ENCODE assay signal across 18 cellular contexts in genomic region chr16:30088237-30088831, GRCh38. TPM values are rescaled to one million over a fixed set of nuclear protein-coding genes. Genes with fewer than 3 reads are reported as not detected.
DNase-seq lines count a peak whose midpoint lies in the region; ATAC-seq and TF ChIP-seq lines count a peak whose summit lies in the region.
"Had no signal": no experiment of that assay in that cellular context is flagged by ENCODE, and none has a peak within 500 bp of the region (broad histone marks: within the 10 kb centered on the region; RNA-seq: fewer than 3 reads in every experiment).

No MANE protein-coding gene starts in this region.

- no peak overlapping the region for H2BK12ac ChIP-seq in mesenchymal stem cell (ENCODE audit: low read length in 2 of 2)

- H3K36me3 ChIP-seq in Caco-2 (ENCODE audit: control insufficient read depth, insufficient read depth, low read length) (no peaks in the 10 kb centered on the region; the same call in 1 of the 2 replicates), PC-9 (ENCODE audit: low read depth) (peaks cover 6% of the 10 kb centered on the region; the same call in 1 of the 2 replicates), mesenchymal stem cell (ENCODE audit: control insufficient read depth in 1 of 2, insufficient read depth in 2 of 2, low read depth in 1 of 2, low read length in 2 of 2) (peaks cover 27 to 49% of the 10 kb centered on the region in 2 experiments)
- H3K36me3 ChIP-seq: neural progenitor cell had no signal

- no peak overlapping the region for H3K18ac ChIP-seq in mesenchymal stem cell (ENCODE audit: low read depth in 1 of 2, low read length in 2 of 2)

- H3K4me1 ChIP-seq in Caco-2 = peaks cover 13% of the 10 kb centered on the region
- H3K4me1 ChIP-seq in PC-9 (replicated peaks; ENCODE audit: insufficient read depth) = peaks cover 44% of the 10 kb centered on the region
- peaks cover 18% of the 10 kb centered on the region for H3K4me1 ChIP-seq in mesenchymal stem cell (ENCODE audit: control insufficient read depth, insufficient read depth, low read depth, low read length)

- H3K79me1 ChIP-seq in mesenchymal stem cell (replicated peaks; ENCODE audit: low read length, poor library complexity, severe bottlenecking) = peaks cover 22% of the 10 kb centered on the region

- H3K4me2 ChIP-seq in PC-9 (no peak overlapping the region), mesenchymal stem cell (ENCODE audit: low read length, poor library complexity, severe bottlenecking) (no peak overlapping the region)
- H3K4me2 ChIP-seq: neural progenitor cell had no signal

- no peak overlapping the region for H4K8ac ChIP-seq in mesenchymal stem cell (ENCODE audit: low read length)

- H3K9ac ChIP-seq in mesenchymal stem cell (ENCODE audit: low read length) = no peak overlapping the region
- H3K9ac ChIP-seq: neural progenitor cell had no signal

- peak overlapping the region; percentile 6 for H2BK15ac ChIP-seq in mesenchymal stem cell (ENCODE audit: low read depth, poor library complexity, severe bottlenecking)

- peaks cover 6% of the 10 kb centered on the region for H3K4me1 Mint-ChIP-seq in Caco-2 (ENCODE audit: low read depth, unreplicated experiment)

- no peaks in the 10 kb centered on the region for H3K9me3 Mint-ChIP-seq in Caco-2 (ENCODE audit: unreplicated experiment)
- H3K9me3 Mint-ChIP-seq: activated CD4-positive, alpha-beta memory T cell treated with anti-CD3 and anti-CD28 coated beads, Interleukin-2, amount 10 ng/mL, durations not matched to agents 7 days and 5 days; CD8-positive, alpha-beta memory T cell; neural progenitor cell had no signal

- H3K79me2 ChIP-seq in PC-9 (ENCODE audit: low read depth) = no peaks in the 10 kb centered on the region

- H2BK120ac ChIP-seq in mesenchymal stem cell (ENCODE audit: low read depth, low read length) = no peak overlapping the region

- no peak overlapping the region for H2AK5ac ChIP-seq in mesenchymal stem cell (ENCODE audit: low read length, severe bottlenecking)

- TF ChIP-seq CTCF in Caco-2 (IDR thresholded peaks at IDR 0.05; ENCODE audit: insufficient read depth in 1 of 2, low read depth in 1 of 2, low read length in 1 of 2, severe bottlenecking in 1 of 2, unreplicated experiment in 1 of 2) (no peak), PC-9 (conservative IDR thresholded peaks at IDR 0.05) (no peak)

- POLR2A ChIA-PET in Caco-2 (lab: Charles Lee) = no interaction called here
- POLR2A ChIA-PET in PC-9 (lab: Charles Lee; ENCODE audit: unreplicated experiment) = interaction anchor here (0.8 kb wide), 1 partner anchor 33 kb away, joined by 5 read pairs; no protein-coding TSS in a partner anchor

- ATAC-seq in HG03280 (IDR thresholded peaks at IDR 0.05; ENCODE audit: unreplicated experiment) = no peak

- no peak overlapping the region for H3K4me3 Mint-ChIP-seq in Caco-2 (ENCODE audit: unreplicated experiment)
- H3K4me3 Mint-ChIP-seq: activated CD4-positive, alpha-beta memory T cell treated with anti-CD3 and anti-CD28 coated beads, Interleukin-2, amount 10 ng/mL, durations not matched to agents 7 days and 5 days; neural progenitor cell had no signal

- H3K27ac ChIP-seq in PC-9 = peak overlapping the region; percentile 28; the same call in 1 of the 2 replicates
- no peak overlapping the region for H3K27ac ChIP-seq in mesenchymal stem cell (ENCODE audit: low read length, poor library complexity, severe bottlenecking)
- H3K27ac ChIP-seq: brain microvascular endothelial cell, neural progenitor cell had no signal

- H3K23ac ChIP-seq in mesenchymal stem cell (ENCODE audit: low read length in 2 of 2) = no peak overlapping the region

- no TSS peak for BruUV-seq in Caco-2 (replicated peaks; lab: Mats Ljungman, UMichigan)
- no TSS peak for BruUV-seq in PC-9 (replicated peaks; lab: Mats Ljungman, UMichigan)

- H3K9me3 ChIP-seq in Caco-2 = no peaks in the 10 kb centered on the region
- no peaks in the 10 kb centered on the region for H3K9me3 ChIP-seq in PC-9 (ENCODE audit: insufficient read depth, low read depth)
- H3K9me3 ChIP-seq in mesenchymal stem cell (ENCODE audit: control insufficient read depth, low read length) = no peaks in the 10 kb centered on the region

- DNase-seq in Caco-2 = no peak
- DNase-seq in PC-9 = no peak
- DNase-seq in mesenchymal stem cell = no peak
- no peak for DNase-seq in OCI-M1 (lab: John Stamatoyannopoulos, UW)
- no peak for DNase-seq in C1 segment of cervical spinal cord (lab: John Stamatoyannopoulos, UW)
- DNase-seq: activated CD4-positive, alpha-beta memory T cell treated with anti-CD3 and anti-CD28 coated beads, Interleukin-2, amount 10 ng/mL, durations not matched to agents 7 days and 5 days; activated gamma-delta T cell treated with Interleukin-2 at 50 U/mL for 16 hours; brain microvascular endothelial cell; CD8-positive, alpha-beta memory T cell; effector CD8-positive, alpha-beta T cell; HCEC 1CT; NCI-H1417 treated with DMSO at 0.1 percent for 48 hours; NCI-H2227 treated with DMSO at 0.1 percent for 48 hours; NK-92 treated with Interleukin-12 subunit alpha and Interleukin-12 subunit beta, amount 100 ng/mL, for 24 hours; SHP77 treated with DMSO at 0.1 percent for 48 hours; stimulated activated CD4-positive, alpha-beta T cell treated with anti-CD3 and anti-CD28 coated beads, Interleukin-4, amount 100 ng/mL, for 4 hours had no signal

- no peaks in the 10 kb centered on the region for H3K27me3 ChIP-seq in Caco-2 (replicated peaks; ENCODE audit: control insufficient read depth, insufficient read depth, low read length)
- H3K27me3 ChIP-seq in PC-9 (ENCODE audit: insufficient read depth, low read depth) = no peaks in the 10 kb centered on the region
- no peaks in the 10 kb centered on the region for H3K27me3 ChIP-seq in mesenchymal stem cell (ENCODE audit: control insufficient read depth in 1 of 2, insufficient read depth in 1 of 2, low read length in 2 of 2)
- H3K27me3 ChIP-seq: brain microvascular endothelial cell, neural progenitor cell had no signal

- H3K14ac ChIP-seq in mesenchymal stem cell (ENCODE audit: low read length in 2 of 2) = no peak overlapping the region

- H3K27ac Mint-ChIP-seq in Caco-2 (ENCODE audit: unreplicated experiment) = peak overlapping the region; percentile 27
- H3K27ac Mint-ChIP-seq: neural progenitor cell had no signal

- peaks cover 45% of the 10 kb centered on the region for H3K36me3 Mint-ChIP-seq in Caco-2 (ENCODE audit: insufficient read depth, unreplicated experiment)

- H2AFZ ChIP-seq in PC-9 (no peak overlapping the region), mesenchymal stem cell (ENCODE audit: low read depth, low read length) (no peak overlapping the region)
- H2AFZ ChIP-seq: neural progenitor cell had no signal

- H4K91ac ChIP-seq in mesenchymal stem cell (ENCODE audit: low read length) = no peak overlapping the region

- CTCF ChIA-PET in Caco-2 (lab: Charles Lee) (no interaction called here), PC-9 (lab: Charles Lee) (no interaction called here)

- H3K4me3 ChIP-seq in Caco-2 (ENCODE audit: low read depth, low read length) = no peak overlapping the region
- H3K4me3 ChIP-seq in PC-9 = no peak overlapping the region
- H3K4me3 ChIP-seq in mesenchymal stem cell (ENCODE audit: insufficient read depth in 1 of 2, low read depth in 1 of 2, low read length in 2 of 2) = no peak overlapping the region
- H3K4me3 ChIP-seq: neural progenitor cell had no signal

- no peaks in the 10 kb centered on the region for H3K27me3 Mint-ChIP-seq in Caco-2 (ENCODE audit: insufficient read depth, unreplicated experiment)
- H3K27me3 Mint-ChIP-seq: activated CD4-positive, alpha-beta memory T cell treated with anti-CD3 and anti-CD28 coated beads, Interleukin-2, amount 10 ng/mL, durations not matched to agents 7 days and 5 days; CD8-positive, alpha-beta memory T cell had no signal

- 82% methylated on average over 8 of the region's 10 CpGs for WGBS in mesenchymal stem cell

- no peaks in the 10 kb centered on the region for H3K9me2 ChIP-seq in PC-9 (ENCODE audit: insufficient read depth)

- intact Hi-C loops in Caco-2 (cut with micrococcal nuclease; ENCODE audit: unreplicated experiment) (no loop called here), PC-9 (cut with micrococcal nuclease; ENCODE audit: unreplicated experiment) (no loop called here)

- H3F3A ChIP-seq in PC-9 (ENCODE audit: insufficient read depth, low read depth) = peaks cover 73% of the 10 kb centered on the region

- no peak overlapping the region for H3K4ac ChIP-seq in mesenchymal stem cell (ENCODE audit: low read depth in 1 of 2, low read length in 2 of 2)

- H4K20me1 ChIP-seq in PC-9 (ENCODE audit: insufficient read depth) = no peaks in the 10 kb centered on the region

- H2BK5ac ChIP-seq in mesenchymal stem cell (ENCODE audit: low read depth, low read length, poor library complexity, severe bottlenecking) = no peak overlapping the region

RNA-seq across cellular contexts. Expression of gene TBX6, which starts 3.4 kb away (rescaled TPM):
- total RNA-seq in Caco-2 (2022) (1.1 and 1.6 TPM in 2 replicates), PC-9 (2021) (8.3 and 9.6 TPM in 2 replicates)
- polyA plus RNA-seq in mesenchymal stem cell (2013, experiment 1 of 2) = 0.28 TPM
- 0.29 TPM for polyA plus RNA-seq in mesenchymal stem cell (2013, experiment 2 of 2)
- polyA plus RNA-seq: CD8-positive, alpha-beta memory T cell had no signal

RNA-seq across cellular contexts. Expression of gene YPEL3, which starts 7.7 kb away (rescaled TPM):
- total RNA-seq in Caco-2 (2022) (24.4 and 26.3 TPM in 2 replicates), PC-9 (2021) (95.4 and 129 TPM in 2 replicates)
- 36.0 TPM for polyA plus RNA-seq in mesenchymal stem cell (2013, experiment 1 of 2)
- 34.5 TPM for polyA plus RNA-seq in mesenchymal stem cell (2013, experiment 2 of 2)

RNA-seq across cellular contexts. Expression of gene PPP4C, which starts 12.5 kb away (rescaled TPM):
- total RNA-seq in Caco-2 (2022) (130 and 134 TPM in 2 replicates), PC-9 (2021) (246 and 268 TPM in 2 replicates)
- polyA plus RNA-seq in mesenchymal stem cell (2013, experiment 1 of 2) = 94.1 TPM
- 95.2 TPM for polyA plus RNA-seq in mesenchymal stem cell (2013, experiment 2 of 2)

RNA-seq across cellular contexts. Expression of gene ALDOA, which starts 22.8 kb away (rescaled TPM):
- 675 and 802 TPM in 2 replicates for total RNA-seq in Caco-2 (2022)
- 2,395 and 3,090 TPM in 2 replicates for total RNA-seq in PC-9 (2021)
- polyA plus RNA-seq in mesenchymal stem cell (2013, experiment 1 of 2) = 915 TPM
- polyA plus RNA-seq in mesenchymal stem cell (2013, experiment 2 of 2) = 888 TPM

RNA-seq across cellular contexts. Expression of gene GDPD3, which starts 25.0 kb away (rescaled TPM):
- total RNA-seq in Caco-2 (2022) (5.8 and 8.4 TPM in 2 replicates), PC-9 (2021) (27.5 and 32.1 TPM in 2 replicates)
- polyA plus RNA-seq in mesenchymal stem cell (2013, experiment 1 of 2) = 2.2 TPM
- polyA plus RNA-seq in mesenchymal stem cell (2013, experiment 2 of 2) = 3.1 TPM
- polyA plus RNA-seq: CD8-positive, alpha-beta memory T cell had no signal
